Comparison of ENCODE assay signal across 16 cellular contexts in the genomic region with DNA sequence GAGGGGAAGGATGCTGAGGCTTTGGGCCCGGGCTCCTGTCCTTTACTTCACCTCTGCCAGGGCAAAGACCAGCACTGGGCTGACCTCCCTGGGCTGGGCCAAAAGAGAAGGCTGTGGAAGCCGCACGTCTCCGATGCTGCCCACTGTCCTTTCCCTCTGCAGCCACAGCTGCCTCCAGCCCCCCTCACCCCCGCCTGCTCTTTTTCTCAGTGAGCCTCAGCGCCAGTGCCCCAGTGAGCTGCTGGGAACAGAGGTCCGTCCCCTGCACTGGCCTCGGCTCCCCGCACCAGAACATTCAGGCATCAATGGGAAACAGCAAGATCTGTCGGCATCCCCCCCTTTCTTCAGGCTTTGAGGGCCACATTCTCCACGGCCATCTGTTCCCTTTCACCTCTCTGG.
A peak's percentile ranks its signal among the peaks of the same experiment; 100 is the strongest.
DNase-seq lines count a peak whose midpoint lies in the region; ATAC-seq and TF ChIP-seq lines count a peak whose summit lies in the region.
"Had no signal": no experiment of that assay in that cellular context is flagged by ENCODE, and none has a peak within 500 bp of the region (broad histone marks: within the 10 kb centered on the region; RNA-seq: fewer than 3 reads in every experiment).

No MANE protein-coding gene starts in this region.

- H3K27me3 ChIP-seq in esophagus (ENCODE audit: control insufficient read depth in 1 of 2, insufficient read depth in 2 of 2, low read length in 2 of 2) (no peaks in the 10 kb centered on the region), muscle layer of colon (ENCODE audit: control insufficient read depth in 1 of 2, insufficient read depth in 2 of 2, low read length in 2 of 2) (no peaks in the 10 kb centered on the region)
- H3K27me3 ChIP-seq: pancreas had no signal

- H3K4me1 Mint-ChIP-seq in T-cell, result peaks cover under 1 to 21% (median 11%) of the 10 kb centered on the region in 3 donors
- H3K4me1 Mint-ChIP-seq: activated naive CD8-positive, alpha-beta T cell treated with anti-CD3 and anti-CD28 coated beads, Interleukin-2, amount 10 ng/mL, durations not matched to agents 7 days and 5 days had no signal

- CTCF ChIA-PET in T-cell (lab: Charles Lee), result no interaction called here

- H3K9me3 ChIP-seq in SK-N-MC (ENCODE audit: low read depth, low read length) (no peaks in the 10 kb centered on the region), esophagus (ENCODE audit: control insufficient read depth in 2 of 2, insufficient read depth in 1 of 2, low read depth in 1 of 2, low read length in 1 of 2) (no peaks in the 10 kb centered on the region), muscle layer of colon (ENCODE audit: low read length) (no peaks in the 10 kb centered on the region)
- H3K9me3 ChIP-seq: pancreas had no signal

- POLR2A ChIA-PET in T-cell (lab: Charles Lee), result no interaction called here

- H3K27me3 Mint-ChIP-seq in T-cell, result no peaks in the 10 kb centered on the region
- H3K27me3 Mint-ChIP-seq: activated CD8-positive, alpha-beta T cell treated with anti-CD3 and anti-CD28 coated beads for 36 hours; activated naive CD8-positive, alpha-beta T cell treated with anti-CD3 and anti-CD28 coated beads, Interleukin-2, amount 10 ng/mL, durations not matched to agents 7 days and 5 days had no signal

- H3K27ac Mint-ChIP-seq in T-cell, result no peak overlapping the region
- H3K27ac Mint-ChIP-seq: activated CD8-positive, alpha-beta T cell treated with anti-CD3 and anti-CD28 coated beads for 36 hours; activated naive CD8-positive, alpha-beta T cell treated with anti-CD3 and anti-CD28 coated beads, Interleukin-2, amount 10 ng/mL, durations not matched to agents 7 days and 5 days; T-helper 1 cell treated with Interleukin-12 subunit alpha and Interleukin-12 subunit beta and Interleukin-4 antibody, amounts not matched to agents 30 μg/mL and 1 μg/mL, for 36 hours had no signal

- peaks cover 2 to 3% of the 10 kb centered on the region in 2 donors for H3K4me1 ChIP-seq in esophagus (ENCODE audit: control insufficient read depth in 2 of 2, insufficient read depth in 2 of 2, low read length in 1 of 2)
- H3K4me1 ChIP-seq in muscle layer of colon (ENCODE audit: insufficient read depth, low read length), result peaks cover 92% of the 10 kb centered on the region

- TF ChIP-seq CTCF in foreskin fibroblast (IDR thresholded peaks at IDR 0.05; ENCODE audit: low read depth, low read length) (no peak), GM10266 (IDR thresholded peaks at IDR 0.05; ENCODE audit: control insufficient read depth, insufficient read depth, low read depth, missing control alignments) (no peak)

- no peak overlapping the region for H3K4me3 Mint-ChIP-seq in T-cell
- H3K4me3 Mint-ChIP-seq: activated CD8-positive, alpha-beta T cell treated with anti-CD3 and anti-CD28 coated beads for 36 hours; activated naive CD8-positive, alpha-beta T cell treated with anti-CD3 and anti-CD28 coated beads, Interleukin-2, amount 10 ng/mL, durations not matched to agents 7 days and 5 days; T-helper 1 cell treated with Interleukin-12 subunit alpha and Interleukin-12 subunit beta and Interleukin-4 antibody, amounts not matched to agents 30 μg/mL and 1 μg/mL, for 36 hours had no signal

- 73 to 74% methylated on average over 11 of the region's 11 CpGs for WGBS in esophagus, 2 donors

- no peak for ATAC-seq in T-cell (replicated peaks in 1 of 4)
- ATAC-seq in GM19395 (IDR thresholded peaks at IDR 0.05; ENCODE audit: unreplicated experiment), result no peak
- ATAC-seq: activated CD8-positive, alpha-beta T cell treated with anti-CD3 and anti-CD28 coated beads for 36 hours; pancreas had no signal

- no peak overlapping the region for H3K27ac ChIP-seq in SK-N-MC
- H3K27ac ChIP-seq in esophagus (ENCODE audit: low read depth in 2 of 2, low read length in 1 of 2), result peak overlapping the region; percentile 53 to 69
- H3K27ac ChIP-seq in muscle layer of colon (ENCODE audit: low read depth, low read length), result peak overlapping the region; percentile 69
- peak overlapping the region; percentile 58 for H3K27ac ChIP-seq in substantia nigra (ENCODE audit: low read depth, low read length, poor library complexity, severe bottlenecking)
- H3K27ac ChIP-seq: pancreas had no signal

- H3K4me3 ChIP-seq in SK-N-MC (no peak overlapping the region), esophagus (ENCODE audit: low read depth in 1 of 2, low read length in 2 of 2) (no peak overlapping the region), muscle layer of colon (ENCODE audit: low read depth in 1 of 2, low read length in 2 of 2) (peak overlapping the region in 1 of 2 donors; percentile 20), foreskin fibroblast (ENCODE audit: low read depth in 1 of 2, low read length in 2 of 2) (no peak overlapping the region)
- H3K4me3 ChIP-seq: pancreas had no signal

- H3K9ac ChIP-seq in SK-N-MC (ENCODE audit: insufficient read length) (peak overlapping the region; percentile 7), muscle layer of colon (ENCODE audit: low read length) (no peak overlapping the region)

- H3K36me3 ChIP-seq in SK-N-MC (ENCODE audit: insufficient read depth, low read length) (no peaks in the 10 kb centered on the region), esophagus (ENCODE audit: control insufficient read depth in 2 of 2, insufficient read depth in 2 of 2, low read length in 1 of 2) (no peaks in the 10 kb centered on the region), muscle layer of colon (ENCODE audit: insufficient read depth, low read length) (no peaks in the 10 kb centered on the region)
- H3K36me3 ChIP-seq: pancreas had no signal

- no peaks in the 10 kb centered on the region for H3K9me3 Mint-ChIP-seq in T-cell
- H3K9me3 Mint-ChIP-seq: activated CD8-positive, alpha-beta T cell treated with anti-CD3 and anti-CD28 coated beads for 36 hours; activated naive CD8-positive, alpha-beta T cell treated with anti-CD3 and anti-CD28 coated beads, Interleukin-2, amount 10 ng/mL, durations not matched to agents 7 days and 5 days; T-helper 1 cell treated with Interleukin-12 subunit alpha and Interleukin-12 subunit beta and Interleukin-4 antibody, amounts not matched to agents 30 μg/mL and 1 μg/mL, for 36 hours had no signal

- peaks cover 3% of the 10 kb centered on the region for H3K36me3 Mint-ChIP-seq in T-cell

- DNase-seq in SK-N-MC (ENCODE audit: low read depth, low spot score), result no peak
- peak in 22 of 49 donors; percentile 7 to 50 (median 25) for DNase-seq in substantia nigra (lab: John Stamatoyannopoulos, UW)
- no peak for DNase-seq in T-cell
- no peak for DNase-seq in foreskin fibroblast
- no peak for DNase-seq in GM10266 (ENCODE audit: extremely low spot score)
- DNase-seq: activated CD8-positive, alpha-beta T cell treated with anti-CD3 and anti-CD28 coated beads for 36 hours; activated naive CD8-positive, alpha-beta T cell treated with anti-CD3 and anti-CD28 coated beads, Interleukin-2, amount 10 ng/mL, durations not matched to agents 7 days and 5 days; HCEC 1CT; KBM-7; NCI-H187; NK-92 treated with Interleukin-12 subunit alpha and Interleukin-12 subunit beta, amount 100 ng/mL, for 24 hours had no signal
